ENCODE assay signal across 19 cellular contexts in the genomic region with DNA sequence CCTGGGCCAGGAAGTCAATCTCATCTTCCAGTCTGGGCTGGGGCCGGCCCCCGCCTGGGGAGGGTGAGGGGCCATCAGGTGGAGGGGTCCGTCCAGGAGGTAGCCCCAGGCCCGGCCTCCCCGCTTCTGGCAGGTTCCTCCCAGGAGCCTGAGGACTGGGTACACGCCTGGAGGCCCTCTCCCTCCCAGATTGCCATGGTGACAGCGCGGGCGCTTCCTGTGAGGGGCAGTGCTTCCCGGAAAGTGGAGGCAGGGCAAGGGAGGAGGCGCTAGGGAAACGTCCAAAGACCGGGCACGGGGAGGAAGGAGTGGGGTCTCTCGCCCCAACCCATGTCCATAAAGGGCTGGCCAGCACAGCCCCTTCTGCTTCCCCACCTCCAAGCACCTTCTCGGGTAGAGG. TPM values are rescaled to one million over a fixed set of nuclear protein-coding genes. Genes with fewer than 3 reads are reported as not detected.
"Had no signal": no experiment of that assay in that cellular context is flagged by ENCODE, and none has a peak within 500 bp of the region (broad histone marks: within the 10 kb centered on the region; RNA-seq: fewer than 3 reads in every experiment).

No MANE protein-coding gene starts in this region.

- H3K36me3 ChIP-seq: ovary, uterus had no signal

- H3K9me3 Mint-ChIP-seq: activated naive CD4-positive, alpha-beta T cell treated with anti-CD3 and anti-CD28 coated beads, Interleukin-2, amount 50 U/mL, for 72 hours; brain; dendritic cell treated with granulocyte-macrophage colony-stimulating factor and Interleukin-4, amounts not matched to agents 40 ng/mL and 50 ng/mL, for 4 days; endodermal cell; immature natural killer cell; nephron progenitor cell had no signal

- H3K27ac Mint-ChIP-seq: activated naive CD4-positive, alpha-beta T cell treated with anti-CD3 and anti-CD28 coated beads, Interleukin-2, amount 50 U/mL, for 72 hours; brain; dendritic cell treated with granulocyte-macrophage colony-stimulating factor and Interleukin-4, amounts not matched to agents 40 ng/mL and 50 ng/mL, for 4 days; endodermal cell; immature natural killer cell; nephron progenitor cell had no signal

- ATAC-seq: activated CD4-positive, CD25-positive, alpha-beta regulatory T cell treated with anti-CD3 and anti-CD28 coated beads, Interleukin-2, amount 50 U/mL, for 24 hours; activated naive CD4-positive, alpha-beta T cell treated with anti-CD3 and anti-CD28 coated beads, Interleukin-2, amount 50 U/mL, for 72 hours; left colon had no signal

- DNase-seq: activated effector memory CD4-positive, alpha-beta T cell treated with Interleukin-2 at 50 U/mL for 16 hours; activated T-cell treated with anti-CD3 and anti-CD28 coated beads, Interleukin-2, amount 50 U/mL, for 1 hour; cerebellar nuclear complex; endodermal cell; glutamatergic neuron; immature natural killer cell; left colon; mesendoderm; nephron progenitor cell; ovary; stomach; T-helper 2 cell; uterus had no signal

- H3K9me3 ChIP-seq: esophagus muscularis mucosa, ovary, stomach, uterus had no signal

- H3K36me3 Mint-ChIP-seq: activated naive CD4-positive, alpha-beta T cell treated with anti-CD3 and anti-CD28 coated beads, Interleukin-2, amount 50 U/mL, for 72 hours; brain; immature natural killer cell had no signal

- H3K27me3 Mint-ChIP-seq: brain had no signal

- H3K27me3 ChIP-seq: esophagus muscularis mucosa, ovary, uterus had no signal

- H3K27ac ChIP-seq: ovary, uterus had no signal

- H3K4me1 Mint-ChIP-seq: endodermal cell, nephron progenitor cell had no signal

- H3K4me3 ChIP-seq: ovary, uterus had no signal

- H3K4me3 Mint-ChIP-seq: brain; dendritic cell treated with granulocyte-macrophage colony-stimulating factor and Interleukin-4, amounts not matched to agents 40 ng/mL and 50 ng/mL, for 4 days; endodermal cell; immature natural killer cell; nephron progenitor cell had no signal

RNA-seq across cellular contexts. Expression of gene FUT7, which starts 9.2 kb away (rescaled TPM):
- total RNA-seq: endodermal cell, fibroblast of villous mesenchyme, left colon, uterus had no signal

RNA-seq across cellular contexts. Expression of gene ENTPD2, which starts 12.7 kb away (rescaled TPM):
- total RNA-seq: fibroblast of villous mesenchyme had no signal
